ENCODE assay signal across 22 cellular contexts in genomic region chr12:65764325-65764724, GRCh38. TPM values are rescaled to one million over a fixed set of nuclear protein-coding genes. Genes with fewer than 3 reads are reported as not detected.
A peak's percentile ranks its signal among the peaks of the same experiment; 100 is the strongest.
DNase-seq lines count a peak whose midpoint lies in the region; ATAC-seq, FAIRE-seq and TF ChIP-seq lines count a peak whose summit lies in the region.
"Had no signal": no experiment of that assay in that cellular context is flagged by ENCODE, and none has a peak within 500 bp of the region (broad histone marks: within the 10 kb centered on the region; RNA-seq: fewer than 3 reads in every experiment).

No MANE protein-coding gene starts in this region.

- CTCF ChIA-PET in RWPE1 (lab: Yijun Ruan, JAX), result interaction anchor here (0.5 to 1.4 kb wide), 2 partner anchors 22 to 443 kb away, joined by 3 to 4 read pairs; no protein-coding TSS in a partner anchor

- H3K4me3 ChIP-seq in bronchial epithelial cell (ENCODE audit: low read depth, low read length), result no peak overlapping the region
- H3K4me3 ChIP-seq: A549, GM23248 had no signal

- POLR2A ChIA-PET in RWPE1 (lab: Yijun Ruan, JAX; ENCODE audit: low non-redundant PET), result no interaction called here

- TF ChIP-seq POLR2A in H54 (IDR thresholded peaks at IDR 0.05; ENCODE audit: low read depth, low read length), result no peak

- no peaks in the 10 kb centered on the region for H3K36me3 ChIP-seq in bronchial epithelial cell (ENCODE audit: control insufficient read depth, insufficient read depth, low read length)

- no peaks in the 10 kb centered on the region for H3K27me3 ChIP-seq in bronchial epithelial cell (ENCODE audit: control insufficient read depth, insufficient read depth, low read length)

- ATAC-seq in GM21717 (IDR thresholded peaks at IDR 0.05; ENCODE audit: unreplicated experiment), result no peak
- ATAC-seq: A549 had no signal

- H3K27ac ChIP-seq in RWPE1 (peak overlapping the region; percentile 88), epithelial cell of prostate (peak overlapping the region; percentile 95), substantia nigra (ENCODE audit: low read depth, low read length, poor library complexity, severe bottlenecking) (no peak overlapping the region)
- H3K27ac ChIP-seq: A549, GM23248 had no signal

- FAIRE-seq in H54 (lab: Jason Lieb, UNC) (peak; percentile 55), bronchial epithelial cell (lab: Jason Lieb, UNC) (no peak)
- FAIRE-seq: A549, GM12891, GM18507 had no signal

- DNase-seq in H54 (ENCODE audit: insufficient read length, low spot score), result no peak
- DNase-seq in RWPE1 (ENCODE audit: low spot score), result no peak
- DNase-seq in bronchial epithelial cell (ENCODE audit: low read depth), result peak; percentile 83
- no peak for DNase-seq in epithelial cell of prostate (ENCODE audit: low read depth, low spot score)
- DNase-seq in SW480 (ENCODE audit: low spot score), result no peak
- no peak for DNase-seq in stimulated activated CD4-positive, alpha-beta T cell treated with anti-CD3 and anti-CD28 coated beads, Interleukin-2, amount 100 ng/mL, for 24 hours
- no peak for DNase-seq in substantia nigra (lab: John Stamatoyannopoulos, UW)
- DNase-seq: 8988T; ACHN; C1 segment of cervical spinal cord; Calu3; CD4-positive, alpha-beta memory T cell; COR-L47; DMS53; DMS79 treated with DMSO at 0.1 percent for 48 hours; GF-D8; H7 had no signal

- no peak for TF ChIP-seq CTCF in RWPE1 (conservative IDR thresholded peaks at IDR 0.05; ENCODE audit: low read depth)
- no peak for TF ChIP-seq CTCF in bronchial epithelial cell (IDR thresholded peaks at IDR 0.05; ENCODE audit: insufficient read depth, low read length, severe bottlenecking)

RNA-seq across cellular contexts. Expression of gene HMGA2, which starts 60.0 kb away (rescaled TPM):
- 8.3 and 21.1 TPM in 2 replicates for total RNA-seq in bronchial epithelial cell
- total RNA-seq: CD4-positive, alpha-beta memory T cell had no signal
